In the genomic region with DNA sequence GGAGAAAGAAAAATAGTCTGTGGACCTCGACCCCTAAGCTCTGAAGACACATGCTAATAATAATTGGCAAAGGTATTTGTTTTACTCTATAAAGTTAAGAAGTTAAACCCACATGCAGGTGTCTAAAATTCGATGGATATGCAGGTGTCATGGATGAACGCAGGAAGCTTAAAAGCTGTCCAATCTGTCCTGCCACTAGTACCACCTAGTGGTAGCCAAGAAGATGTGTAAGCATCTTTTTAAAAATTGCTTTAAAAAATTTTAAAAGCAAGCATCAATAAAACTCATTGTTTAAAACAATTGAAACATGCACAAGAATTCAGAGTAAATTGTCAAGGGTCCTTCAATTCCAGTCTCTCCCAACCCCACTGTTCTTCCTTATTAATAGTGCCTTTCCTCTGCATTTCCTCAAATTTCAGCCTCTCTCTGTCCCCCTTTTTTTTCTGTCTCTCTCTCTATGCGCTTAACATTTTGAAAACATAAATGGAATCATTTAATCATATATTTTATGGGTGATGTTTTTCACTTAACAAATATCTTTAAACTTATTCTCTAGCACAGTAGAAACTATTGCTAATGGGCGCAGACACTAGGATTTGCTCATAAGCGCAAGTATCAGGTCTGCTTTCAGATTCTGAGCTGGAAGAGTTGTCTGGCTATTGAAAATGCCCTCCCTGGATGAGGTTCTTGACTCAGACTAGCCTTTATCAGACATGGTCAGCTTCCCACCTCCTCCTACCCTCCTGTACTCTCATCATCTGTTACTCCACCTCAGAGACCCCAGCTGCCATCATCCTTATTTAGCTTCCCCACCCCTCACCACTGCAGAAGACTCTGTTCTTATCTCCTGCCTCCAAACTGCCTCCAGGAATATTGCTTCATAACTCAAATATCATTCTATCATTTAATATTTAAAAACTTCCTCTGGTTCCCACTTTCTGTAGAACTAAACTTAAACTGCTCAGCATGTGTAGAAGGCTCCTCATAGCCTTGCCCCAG, we compare ENCODE assay signal across 9 cellular contexts. TPM values are rescaled to one million over a fixed set of nuclear protein-coding genes. Genes with fewer than 3 reads are reported as not detected.
DNase-seq lines count a peak whose midpoint lies in the region; ATAC-seq, FAIRE-seq and TF ChIP-seq lines count a peak whose summit lies in the region.
"Had no signal": no experiment of that assay in that cellular context is flagged by ENCODE, and none has a peak within 500 bp of the region (broad histone marks: within the 10 kb centered on the region; RNA-seq: fewer than 3 reads in every experiment).

No MANE protein-coding gene starts in this region.

- peaks cover 4% of the 10 kb centered on the region for H3K4me1 ChIP-seq in mammary epithelial cell (ENCODE audit: insufficient read depth, low read length)
- no peaks in the 10 kb centered on the region for H3K4me1 ChIP-seq in lung (ENCODE audit: control insufficient read depth in 2 of 2, insufficient read depth in 2 of 2, low read length in 2 of 2)

- peak; percentile 89 for FAIRE-seq in GM19239 (lab: Jason Lieb, UNC)

- H3K4me3 ChIP-seq in mammary epithelial cell (replicated peaks in 1 of 3; ENCODE audit: insufficient read depth in 1 of 3, low read depth in 2 of 3, low read length in 3 of 3) (no peak overlapping the region), lung (no peak overlapping the region)
- H3K4me3 ChIP-seq: BLaER1 had no signal

- no peak overlapping the region for H3K9ac ChIP-seq in mammary epithelial cell (ENCODE audit: insufficient read depth, low read length)
- H3K9ac ChIP-seq: BLaER1 had no signal

- dilution Hi-C loops in mammary epithelial cell (cut with HindIII; ENCODE audit: low sequenced_read_pairs) = no loop called here

- no peaks in the 10 kb centered on the region for H3K79me2 ChIP-seq in mammary epithelial cell (ENCODE audit: insufficient read depth, low read length)

- intact Hi-C loops in mammary epithelial cell (cut with micrococcal nuclease) = loop anchor here (1.0 to 2.0 kb wide), 3 partner anchors 30 to 161 kb away; a partner anchor contains a TSS

- no peaks in the 10 kb centered on the region for H4K20me1 ChIP-seq in mammary epithelial cell (ENCODE audit: insufficient read depth, low read length)
- H4K20me1 ChIP-seq: BLaER1 had no signal

- H3K9me3 ChIP-seq in mammary epithelial cell (replicated peaks; ENCODE audit: insufficient read depth, low read length) = no peaks in the 10 kb centered on the region
- H3K9me3 ChIP-seq in lung (ENCODE audit: control insufficient read depth in 2 of 2, insufficient read depth in 1 of 2, low read length in 1 of 2) = no peaks in the 10 kb centered on the region
- H3K9me3 ChIP-seq: BLaER1 had no signal

- H3K4me2 ChIP-seq in mammary epithelial cell (ENCODE audit: insufficient read depth, low read depth, low read length) = no peak overlapping the region
- H3K4me2 ChIP-seq: BLaER1 had no signal

- DNase-seq in NCI-H1105 treated with DMSO at 0.1 percent for 48 hours (lab: John Stamatoyannopoulos, UW) = peak; percentile 58
- no peak for DNase-seq in NCI-H1105 (lab: John Stamatoyannopoulos, UW)
- peak; percentile 49 for DNase-seq in GM19239 (ENCODE audit: insufficient read length, low spot score)
- peak; percentile 55 for DNase-seq in NCI-H748 (lab: John Stamatoyannopoulos, UW; ENCODE audit: unreplicated experiment)
- peak; percentile 31 for DNase-seq in mammary epithelial cell
- DNase-seq in lung (ENCODE audit: low spot score) = no peak
- DNase-seq in T-helper 9 cell = no peak

- peak; percentile 73 to 77 for TF ChIP-seq CTCF in mammary epithelial cell (conservative IDR thresholded peaks at IDR 0.05 in 1 of 2, IDR thresholded peaks at IDR 0.05 in 1 of 2; ENCODE audit: extremely low read depth in 1 of 2, insufficient read depth in 1 of 2, low read depth in 1 of 2, low read length in 2 of 2)
- peak; percentile 64 for TF ChIP-seq CTCF in lung (IDR thresholded peaks at IDR 0.05; ENCODE audit: control extremely low read depth, extremely low read depth)

- no TSS peak for BruUV-seq in mammary epithelial cell (replicated peaks; lab: Mats Ljungman, UMichigan)

- H3K27me3 ChIP-seq in mammary epithelial cell (ENCODE audit: insufficient read depth, low read length) (peaks cover 8% of the 10 kb centered on the region), lung (ENCODE audit: control insufficient read depth, insufficient read depth) (no peaks in the 10 kb centered on the region)
- H3K27me3 ChIP-seq: BLaER1 had no signal

- no peak overlapping the region for H2AFZ ChIP-seq in mammary epithelial cell (ENCODE audit: low read depth, low read length)

- CTCF ChIA-PET in mammary epithelial cell (lab: Charles Lee; ENCODE audit: low non-redundant PET) = interaction anchor here (1.0 kb wide), 1 partner anchor 9 kb away, joined by 3 read pairs; no protein-coding TSS in a partner anchor

- ATAC-seq in lung (ENCODE audit: insufficient read depth, low FRiP score) (peak; percentile 43), GM21619 (IDR thresholded peaks at IDR 0.05; ENCODE audit: unreplicated experiment) (no peak)

- no peaks in the 10 kb centered on the region for H3K36me3 ChIP-seq in mammary epithelial cell (ENCODE audit: insufficient read depth, low read length)
- no peaks in the 10 kb centered on the region for H3K36me3 ChIP-seq in lung (ENCODE audit: control insufficient read depth in 2 of 2, insufficient read depth in 2 of 2, low read length in 2 of 2)
- H3K36me3 ChIP-seq: BLaER1 had no signal

- in situ Hi-C loops in mammary epithelial cell (cut with MboI; ENCODE audit: low sequenced_read_pairs in 2 of 2) = no loop called here

- WGBS in mammary epithelial cell (ENCODE audit: low coverage, missing lambda C conversion rate) = 46% methylated on average over 6 of the region's 6 CpGs
- 51% methylated on average over 6 of the region's 6 CpGs for WGBS in lung, 2 donors

- H3K27ac ChIP-seq in mammary epithelial cell (ENCODE audit: insufficient read depth, low read depth, low read length) (no peak overlapping the region), lung (ENCODE audit: low read depth in 1 of 2, low read length in 1 of 2) (no peak overlapping the region)
- H3K27ac ChIP-seq: BLaER1 had no signal

RNA-seq across cellular contexts. Expression of a gene that starts 30.8 kb away (rescaled TPM):
- total RNA-seq in mammary epithelial cell (10 to 100 TPM; 26.5 to 59.3 TPM), lung (10 to 100 TPM; 48.6 to 69.7 TPM)
- polyA plus RNA-seq in mammary epithelial cell (16.6 TPM), lung (10 to 100 TPM; 20.8 to 24.9 TPM)
- polyA minus RNA-seq in mammary epithelial cell = 36.7 TPM

RNA-seq across cellular contexts. Expression of a gene that starts 36.6 kb away (rescaled TPM):
- total RNA-seq in mammary epithelial cell = under 1 TPM in 1 of 2 donors, not detected in 1; under 0.01 TPM
- polyA plus RNA-seq in mammary epithelial cell = not detected
- not detected for polyA minus RNA-seq in mammary epithelial cell
- total RNA-seq in lung = 10 to 100 TPM; 13.6 to 29.3 TPM
- polyA plus RNA-seq in lung = 10 to 100 TPM in 1 of 2 donors, 1 to 10 TPM in 1; 9.0 to 15.4 TPM

Comparison
In these comparisons a context has a peak if more than half of its experiments do, and no peak if none do; other contexts are left out.
1. DNase-seq: peak in NCI-H1105 treated with DMSO at 0.1 percent for 48 hours (single experiment), GM19239 (single experiment), NCI-H748 (single experiment) and mammary epithelial cell (single experiment); none in NCI-H1105 (single experiment), lung (single experiment) and T-helper 9 cell (single experiment).
2. RNA of a gene that starts 36.6 kb away (total RNA-seq): 13.6 to 29.3 TPM in lung; under 0.01 TPM in mammary epithelial cell; every median in the first group is over 10 times any median in the second.